In the genomic region with DNA sequence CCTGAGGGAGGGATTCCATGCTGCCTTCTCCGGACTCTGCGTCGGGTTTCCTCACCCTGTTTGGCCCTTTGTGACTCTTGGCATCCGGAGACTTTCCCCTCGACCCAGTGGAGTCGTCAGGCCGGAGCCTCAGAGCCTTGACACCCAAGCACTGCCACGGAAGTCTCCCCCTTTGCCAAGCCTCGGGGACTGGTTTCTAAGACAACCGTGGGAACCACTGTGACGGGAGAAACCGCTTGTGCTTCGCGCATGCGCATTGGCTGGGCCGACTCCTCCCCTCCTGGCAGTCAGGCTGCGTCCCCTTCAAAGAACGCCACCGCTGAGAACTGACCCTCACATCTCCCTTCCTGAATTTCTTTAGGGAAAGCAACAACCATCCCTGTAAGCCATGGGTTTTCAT, we compare ENCODE assay signal across 7 cellular contexts.
DNase-seq lines count a peak whose midpoint lies in the region; ATAC-seq and TF ChIP-seq lines count a peak whose summit lies in the region.
"Not testable (repeated sequence)": the region's sequence is repeated elsewhere in the genome, so short reads cannot be mapped to it uniquely, and the experiment has no call there.

No MANE protein-coding gene starts in this region.

- not testable (repeated sequence) for H3K4me2 ChIP-seq in neural progenitor cell

- not testable (repeated sequence) for H3K27me3 Mint-ChIP-seq in activated T-helper 17 cell treated with anti-CD3 and anti-CD28 coated beads, Interleukin-2, amount 50 U/mL, for 72 hours; neural progenitor cell (ENCODE audit: insufficient read depth, low read depth)

- not testable (repeated sequence) for H3K9ac ChIP-seq in neural progenitor cell

- not testable (repeated sequence) for TF ChIP-seq CTCF in neural progenitor cell (IDR thresholded peaks at IDR 0.05)

- H2AFZ ChIP-seq in neural progenitor cell (replicated peaks), result not testable (repeated sequence)

- not testable (repeated sequence) for H3K4me3 ChIP-seq in right cardiac atrium (ENCODE audit: low read length); neural progenitor cell

- not testable (repeated sequence) for H3K4me1 ChIP-seq in right cardiac atrium (ENCODE audit: control insufficient read depth, insufficient read depth, low read length); neural progenitor cell

- not testable (repeated sequence) for H3K9me3 Mint-ChIP-seq in activated T-helper 17 cell treated with anti-CD3 and anti-CD28 coated beads, Interleukin-2, amount 50 U/mL, for 72 hours; neural progenitor cell; stimulated activated effector memory CD8-positive, alpha-beta T cell treated with anti-CD3 and anti-CD28 coated beads, Interleukin-12 subunit alpha, Interleukin-12 subunit beta, amount 100 ng/mL, for 72 hours

- ATAC-seq in GM18909 (IDR thresholded peaks at IDR 0.05; ENCODE audit: poor library complexity, unreplicated experiment), result peak; percentile 48
- ATAC-seq in activated T-helper 17 cell treated with anti-CD3 and anti-CD28 coated beads, Interleukin-2, amount 50 U/mL, for 72 hours (replicated peaks); right cardiac atrium; stimulated activated effector memory CD8-positive, alpha-beta T cell treated with anti-CD3 and anti-CD28 coated beads, Interleukin-12 subunit alpha, Interleukin-12 subunit beta, amount 100 ng/mL, for 72 hours: not testable (repeated sequence)

- H3K36me3 Mint-ChIP-seq in activated T-helper 17 cell treated with anti-CD3 and anti-CD28 coated beads, Interleukin-2, amount 50 U/mL, for 72 hours (ENCODE audit: low read depth); neural progenitor cell; stimulated activated effector memory CD8-positive, alpha-beta T cell treated with anti-CD3 and anti-CD28 coated beads, Interleukin-12 subunit alpha, Interleukin-12 subunit beta, amount 100 ng/mL, for 72 hours: not testable (repeated sequence)

- intact Hi-C loops in right cardiac atrium (cut with DNase I), result not testable (repeated sequence)

- H3K27ac ChIP-seq in right cardiac atrium (ENCODE audit: low read length); neural progenitor cell: not testable (repeated sequence)

- no CpG with 5 or more reads among the region's 19 CpGs for WGBS in right cardiac atrium

- H3K27me3 ChIP-seq in right cardiac atrium (ENCODE audit: control insufficient read depth, insufficient read depth); neural progenitor cell: not testable (repeated sequence)

- H3K27ac Mint-ChIP-seq in activated T-helper 17 cell treated with anti-CD3 and anti-CD28 coated beads, Interleukin-2, amount 50 U/mL, for 72 hours; neural progenitor cell; stimulated activated effector memory CD8-positive, alpha-beta T cell treated with anti-CD3 and anti-CD28 coated beads, Interleukin-12 subunit alpha, Interleukin-12 subunit beta, amount 100 ng/mL, for 72 hours: not testable (repeated sequence)

- peak overlapping the region; percentile 24 for H3K4me3 Mint-ChIP-seq in activated T-helper 17 cell treated with anti-CD3 and anti-CD28 coated beads, Interleukin-2, amount 50 U/mL, for 72 hours
- H3K4me3 Mint-ChIP-seq in neural progenitor cell, result not testable (repeated sequence)
- peak overlapping the region; percentile 43 for H3K4me3 Mint-ChIP-seq in stimulated activated effector memory CD8-positive, alpha-beta T cell treated with anti-CD3 and anti-CD28 coated beads, Interleukin-12 subunit alpha, Interleukin-12 subunit beta, amount 100 ng/mL, for 72 hours

- not testable (repeated sequence) for H3K36me3 ChIP-seq in neural progenitor cell

- not testable (repeated sequence) for H4K20me1 ChIP-seq in neural progenitor cell (ENCODE audit: low read depth)

- peak; percentile 31 for DNase-seq in activated CD4-positive, CD25-positive, alpha-beta regulatory T cell treated with anti-CD3 and anti-CD28 coated beads, Interleukin-2, amount 50 U/mL, for 72 hours
- DNase-seq in effector CD8-positive, alpha-beta T cell (lab: John Stamatoyannopoulos, UW), result peak; percentile 31
- DNase-seq in right cardiac atrium (peak in 2 of 3 donors; percentile 45 to 66), neural progenitor cell (ENCODE audit: low spot score) (peak; percentile 23)
- DNase-seq in stimulated activated effector memory CD8-positive, alpha-beta T cell treated with anti-CD3 and anti-CD28 coated beads, Interleukin-12 subunit alpha, Interleukin-12 subunit beta, amount 100 ng/mL, for 72 hours (ENCODE audit: low spot score in 2 of 2), result peak; percentile 19 to 53

- not testable (repeated sequence) for H3K4me1 Mint-ChIP-seq in activated T-helper 17 cell treated with anti-CD3 and anti-CD28 coated beads, Interleukin-2, amount 50 U/mL, for 72 hours; neural progenitor cell
- H3K4me1 Mint-ChIP-seq in stimulated activated effector memory CD8-positive, alpha-beta T cell treated with anti-CD3 and anti-CD28 coated beads, Interleukin-12 subunit alpha, Interleukin-12 subunit beta, amount 100 ng/mL, for 72 hours, result peaks cover 18% of the 10 kb centered on the region

- not testable (repeated sequence) for H3K79me2 ChIP-seq in neural progenitor cell (ENCODE audit: low read depth)

- not testable (repeated sequence) for H3K9me3 ChIP-seq in right cardiac atrium (ENCODE audit: control insufficient read depth, low read length); neural progenitor cell (ENCODE audit: low read depth)

- H3F3A ChIP-seq in neural progenitor cell (ENCODE audit: low read depth), result not testable (repeated sequence)
